ENCODE assay signal across 27 cellular contexts in genomic region chr16:73569266-73569665, GRCh38.
"Had no signal": no experiment of that assay in that cellular context is flagged by ENCODE, and none has a peak within 500 bp of the region (broad histone marks: within the 10 kb centered on the region; RNA-seq: fewer than 3 reads in every experiment).

No MANE protein-coding gene starts in this region.

- DNase-seq: hypothalamus; immature natural killer cell; kidney; left colon; left lung; lower lobe of right lung; mammary epithelial cell; mesenchymal stem cell; naive B cell; natural killer cell; nephron progenitor cell; pancreas; posterior cingulate gyrus; retina; right cardiac atrium; sigmoid colon; small intestine; spleen; stimulated activated CD4-positive, alpha-beta T cell treated with anti-CD3 and anti-CD28 coated beads, Interleukin-4, amount 100 ng/mL, for 24 hours; stimulated activated naive CD4-positive, alpha-beta T cell treated with Interleukin-2 at 50 U/mL for 16 hours; stimulated activated naive CD8-positive, alpha-beta T cell treated with anti-CD3 and anti-CD28 coated beads, Interleukin-15, amount 100 ng/mL, for 72 hours; substantia nigra; uterus had no signal

- H3K9me3 ChIP-seq: left lung, lower lobe of right lung, pancreas, prostate gland, sigmoid colon, spleen, tibial nerve, uterus had no signal

- H3K27ac ChIP-seq: left lung, lower lobe of right lung, pancreas, prostate gland, sigmoid colon, spleen, tibial nerve, uterus had no signal

- H3K27me3 ChIP-seq: sigmoid colon, tibial nerve, uterus had no signal

- H3K36me3 ChIP-seq: left lung, lower lobe of right lung, pancreas, prostate gland, sigmoid colon, spleen, tibial nerve, uterus had no signal

- FAIRE-seq: islet of Langerhans, kidney, pancreas, small intestine had no signal

- H3K4me3 ChIP-seq: left lung, lower lobe of right lung, pancreas, prostate gland, sigmoid colon, spleen, tibial nerve, uterus had no signal

- H3K4me1 ChIP-seq: left lung, lower lobe of right lung, pancreas, prostate gland, sigmoid colon, tibial nerve, uterus had no signal

- ATAC-seq: left colon; left lung; lower lobe of right lung; natural killer cell; pancreas; right cardiac atrium; stimulated activated effector memory CD8-positive, alpha-beta T cell treated with anti-CD3 and anti-CD28 coated beads, Interleukin-12 subunit alpha, Interleukin-12 subunit beta, amount 100 ng/mL, for 72 hours; stimulated activated naive CD8-positive, alpha-beta T cell treated with anti-CD3 and anti-CD28 coated beads, Interleukin-15, amount 100 ng/mL, for 72 hours had no signal
